8 cellular contexts compared by ENCODE assay signal in the genomic region with DNA sequence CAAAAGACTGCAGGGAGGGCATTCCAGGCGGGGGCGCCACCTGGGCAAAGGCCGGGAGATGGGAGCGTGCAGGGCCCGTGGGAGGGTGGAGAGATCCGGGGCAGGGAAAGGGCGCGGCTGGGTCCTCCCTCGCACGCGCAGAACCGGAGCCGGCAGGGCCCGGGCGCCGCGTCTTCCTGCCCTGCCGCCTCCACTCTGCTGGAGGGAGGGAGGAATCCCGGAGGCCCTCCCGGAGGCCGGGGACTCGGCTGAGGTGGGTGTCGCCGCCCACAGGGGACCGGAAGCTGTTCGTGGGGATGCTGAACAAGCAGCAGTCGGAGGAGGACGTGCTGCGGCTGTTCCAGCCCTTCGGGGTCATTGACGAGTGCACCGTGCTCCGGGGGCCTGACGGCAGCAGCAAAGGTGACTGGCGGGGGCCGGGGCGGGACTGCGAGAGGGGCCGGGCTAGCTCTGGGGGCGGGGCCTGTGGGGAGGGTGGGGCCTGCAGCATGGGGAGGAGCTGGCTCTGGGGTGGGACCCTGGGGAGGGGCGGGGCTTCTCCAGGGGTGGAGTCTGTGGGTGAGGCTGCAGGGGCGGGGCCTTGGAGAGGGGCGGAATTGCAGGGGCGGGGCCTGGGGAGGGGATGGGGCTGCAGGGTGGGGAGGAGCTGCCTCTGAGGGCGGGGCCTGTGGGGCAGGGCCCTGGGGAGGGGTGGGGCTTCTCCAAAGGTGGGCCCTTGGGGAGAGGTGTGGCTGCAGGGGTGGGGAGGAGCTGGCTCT. TPM values are rescaled to one million over a fixed set of nuclear protein-coding genes. Genes with fewer than 3 reads are reported as not detected.
DNase-seq lines count a peak whose midpoint lies in the region; ATAC-seq, FAIRE-seq and TF ChIP-seq lines count a peak whose summit lies in the region.

No MANE protein-coding gene starts in this region.

- TF ChIP-seq CTCF in D721Med (IDR thresholded peaks at IDR 0.05; ENCODE audit: insufficient read depth, missing control alignments) (no peak), Panc1 (IDR thresholded peaks at IDR 0.05) (peak; percentile 91; the same call in 1 of the 2 replicates), esophagus muscularis mucosa (IDR thresholded peaks at IDR 0.05) (no peak), nephron progenitor cell (IDR thresholded peaks at IDR 0.05) (no peak)

- H3K4me3 Mint-ChIP-seq in nephron progenitor cell, result peak overlapping the region; percentile 80

- H3K9me3 ChIP-seq in Panc1 (ENCODE audit: control insufficient read depth, insufficient read depth, low read depth, low read length), result no peaks in the 10 kb centered on the region; the same call in 1 of the 2 replicates
- H3K9me3 ChIP-seq in esophagus muscularis mucosa, result peaks cover 0 to 16% (median 13%) of the 10 kb centered on the region in 4 donors

- CTCF ChIA-PET in Panc1 (lab: Charles Lee), result interaction anchor here (0.5 to 1.1 kb wide), 9 partner anchors 11 to 731 kb away, joined by 3 to 7 read pairs (median 3); no protein-coding TSS in a partner anchor

- POLR2A ChIA-PET in Panc1 (lab: Charles Lee), result interaction anchor here (0.6 kb wide), 1 partner anchor 709 kb away, joined by 4 read pairs; the partner anchor contains the start of gene EEF2

- TF ChIP-seq EP300 in esophagus muscularis mucosa (IDR thresholded peaks at IDR 0.05), result no peak

- H3K36me3 Mint-ChIP-seq in nephron progenitor cell (ENCODE audit: low read depth), result no peaks in the 10 kb centered on the region

- peak overlapping the region; percentile 48 to 60 for H3K4me3 ChIP-seq in Panc1 (ENCODE audit: low read depth in 2 of 2, low read length in 2 of 2)
- peak overlapping the region; percentile 40 to 53 (median 45) for H3K4me3 ChIP-seq in esophagus muscularis mucosa

- no peak for TF ChIP-seq POLR2A in esophagus muscularis mucosa (IDR thresholded peaks at IDR 0.05; ENCODE audit: low read depth)

- 0% methylated on average over 5 of the region's 45 CpGs for WGBS in esophagus muscularis mucosa

- intact Hi-C loops in Panc1 (cut with micrococcal nuclease; ENCODE audit: unreplicated experiment) (no loop called here), esophagus muscularis mucosa (cut with DNase I) (no loop called here)

- BruUV-seq in Panc1 (replicated peaks; lab: Mats Ljungman, UMichigan), result no TSS peak

- peaks cover 23% of the 10 kb centered on the region for H3K4me1 Mint-ChIP-seq in nephron progenitor cell

- peaks cover 90% of the 10 kb centered on the region for H3K27me3 Mint-ChIP-seq in nephron progenitor cell (ENCODE audit: low read depth, poor library complexity)

- H3K4me1 ChIP-seq in Panc1 (ENCODE audit: control insufficient read depth, insufficient read depth, low read length) (peaks cover 3% of the 10 kb centered on the region; the same call in 1 of the 2 replicates), esophagus muscularis mucosa (peaks cover 3 to 18% (median 16%) of the 10 kb centered on the region in 4 donors)

- FAIRE-seq in D721Med (lab: Jason Lieb, UNC), result no peak

- ATAC-seq in Panc1 (peak; percentile 82), GM21528 (IDR thresholded peaks at IDR 0.05; ENCODE audit: low FRiP score, unreplicated experiment) (no peak)
- peak; percentile 86 for ATAC-seq in stimulated activated naive CD8-positive, alpha-beta T cell treated with anti-CD3 and anti-CD28 coated beads, Interleukin-15, Interleukin-2, amounts not matched to agents 100 U/mL and 50 U/mL, for 24 hours

- in situ Hi-C loops in Panc1 (cut with HindIII; ENCODE audit: low pct_unique_long_range_greater_than_20kb, low sequenced_read_pairs), result no loop called here

- DNase-seq in D721Med (ENCODE audit: insufficient read length, low spot score) (peak; percentile 96), HuH-7 (ENCODE audit: low spot score) (peak; percentile 91), Panc1 (ENCODE audit: low read depth, low spot score) (no peak), esophagus muscularis mucosa (ENCODE audit: extremely low spot score) (no peak), nephron progenitor cell (peak; percentile 96)
- DNase-seq in activated T-cell treated with anti-CD3 and anti-CD28 coated beads, Interleukin-2, amount 50 U/mL, for 1 hour, result peak; percentile 94
- peak; percentile 95 for DNase-seq in stimulated activated naive CD8-positive, alpha-beta T cell treated with anti-CD3 and anti-CD28 coated beads, Interleukin-15, Interleukin-2, amounts not matched to agents 100 U/mL and 50 U/mL, for 24 hours

- H3K27ac ChIP-seq in Panc1 (ENCODE audit: low read length), result no peak overlapping the region
- H3K27ac ChIP-seq in esophagus muscularis mucosa (replicated peaks in 1 of 4), result no peak overlapping the region

- H3K9me3 Mint-ChIP-seq in nephron progenitor cell, result peaks cover 20% of the 10 kb centered on the region

- no peak overlapping the region for H3K27ac Mint-ChIP-seq in nephron progenitor cell

- H3K27me3 ChIP-seq in Panc1 (ENCODE audit: control insufficient read depth, insufficient read depth, low read length) (no peaks in the 10 kb centered on the region), esophagus muscularis mucosa (peaks cover 0 to 100% (median 27%) of the 10 kb centered on the region in 4 donors)

- H3K36me3 ChIP-seq in Panc1 (ENCODE audit: control insufficient read depth, insufficient read depth, low read length), result no peaks in the 10 kb centered on the region
- H3K36me3 ChIP-seq in esophagus muscularis mucosa, result no peaks in the 10 kb centered on the region

RNA-seq across cellular contexts. Expression of gene CELF5, which starts 51.3 kb away (rescaled TPM):
- total RNA-seq in Panc1 (2021; ENCODE audit: unreplicated experiment), result 1.2 TPM
- polyA plus RNA-seq in Panc1 (2012; ENCODE audit: insufficient read length), result 2.5 TPM
- under 1 TPM in 1 of 4 donors, not detected in 3; 0.17 TPM for total RNA-seq in esophagus muscularis mucosa

Comparison
In these comparisons a context has a peak if more than half of its experiments do, and no peak if none do; other contexts are left out.
1. DNase-seq: peak in D721Med (single experiment), HuH-7 (single experiment), activated T-cell treated with anti-CD3 and anti-CD28 coated beads, Interleukin-2, amount 50 U/mL, for 1 hour (single experiment), nephron progenitor cell (single experiment) and stimulated activated naive CD8-positive, alpha-beta T cell treated with anti-CD3 and anti-CD28 coated beads, Interleukin-15, Interleukin-2, amounts not matched to agents 100 U/mL and 50 U/mL, for 24 hours (single experiment); none in Panc1 (single experiment) and esophagus muscularis mucosa (single experiment).